ENCODE assay signal across 8 cellular contexts in genomic region chr19:48330012-48330681, GRCh38. TPM values are rescaled to one million over a fixed set of nuclear protein-coding genes. Genes with fewer than 3 reads are reported as not detected.
DNase-seq lines count a peak whose midpoint lies in the region; ATAC-seq and TF ChIP-seq lines count a peak whose summit lies in the region.

No MANE protein-coding gene starts in this region.

- peaks cover 23% of the 10 kb centered on the region for H3K4me1 ChIP-seq in GM23338 (ENCODE audit: insufficient read depth)
- H3K4me1 ChIP-seq in left lung, result peaks cover 15 to 95% of the 10 kb centered on the region in 2 donors

- H3K27ac ChIP-seq in GM23338 (ENCODE audit: low read depth) (peak overlapping the region; percentile 92), left lung (peak overlapping the region; percentile 84 to 88)

- peak overlapping the region; percentile 91 for H3K4me3 Mint-ChIP-seq in GM23338
- H3K4me3 Mint-ChIP-seq in central memory CD8-positive, alpha-beta T cell, result peak overlapping the region; percentile 99

- DNase-seq in CD1c-positive myeloid dendritic cell (ENCODE audit: extremely low spot score) (peak; percentile 89), GM23338 (ENCODE audit: low spot score) (peak; percentile 95), NCI-H2081 treated with DMSO at 0.1 percent for 48 hours (lab: John Stamatoyannopoulos, UW) (peak; percentile 55), left lung (peak; percentile 82 to 90)
- DNase-seq in activated CD4-positive, alpha-beta T cell treated with anti-CD3 and anti-CD28 coated beads for 1 hour, result peak; percentile 76
- peak; percentile 66 to 83 for DNase-seq in central memory CD8-positive, alpha-beta T cell (ENCODE audit: low spot score in 2 of 2)
- peak; percentile 68 to 81 for DNase-seq in stimulated activated CD4-positive, alpha-beta T cell treated with anti-CD3 and anti-CD28 coated beads, Interleukin-4, amount 100 ng/mL, for 4 hours

- no peaks in the 10 kb centered on the region for H3K9me3 ChIP-seq in left lung

- peaks cover 43% of the 10 kb centered on the region for H3K27me3 Mint-ChIP-seq in GM23338 (ENCODE audit: insufficient read depth, low read depth, poor library complexity)
- no peaks in the 10 kb centered on the region for H3K27me3 Mint-ChIP-seq in central memory CD8-positive, alpha-beta T cell

- H3K36me3 ChIP-seq in GM23338 (ENCODE audit: insufficient read depth) (no peaks in the 10 kb centered on the region), left lung (peaks cover 0 to 43% of the 10 kb centered on the region in 2 donors)

- peak overlapping the region; percentile 40 for H2AFZ ChIP-seq in GM23338

- intact Hi-C loops in left lung (cut with DNase I), result no loop called here

- H3K79me2 ChIP-seq in GM23338 (replicated peaks; ENCODE audit: insufficient read depth), result no peaks in the 10 kb centered on the region

- TF ChIP-seq CTCF in GM23338 (conservative IDR thresholded peaks at IDR 0.05; ENCODE audit: low read depth in 2 of 2), result peak in 1 of 2 experiments; percentile 23; a peak in 1 of 4 replicates
- no peak for TF ChIP-seq CTCF in left lung (IDR thresholded peaks at IDR 0.05)

- peaks cover 10% of the 10 kb centered on the region for H3K9me3 Mint-ChIP-seq in GM23338
- H3K9me3 Mint-ChIP-seq in central memory CD8-positive, alpha-beta T cell, result no peaks in the 10 kb centered on the region

- H3K27me3 ChIP-seq in GM23338 (ENCODE audit: insufficient read depth), result peaks cover 6% of the 10 kb centered on the region; the same call in 1 of the 2 replicates
- H3K27me3 ChIP-seq in left lung, result no peaks in the 10 kb centered on the region

- peak overlapping the region; percentile 95 for H3K27ac Mint-ChIP-seq in GM23338
- H3K27ac Mint-ChIP-seq in central memory CD8-positive, alpha-beta T cell (ENCODE audit: low read depth), result peak overlapping the region; percentile 94

- H3K4me1 Mint-ChIP-seq in GM23338, result peaks cover 35% of the 10 kb centered on the region
- peaks cover 81% of the 10 kb centered on the region for H3K4me1 Mint-ChIP-seq in central memory CD8-positive, alpha-beta T cell

- peaks cover 8% of the 10 kb centered on the region for H3K36me3 Mint-ChIP-seq in GM23338 (ENCODE audit: low read depth)
- H3K36me3 Mint-ChIP-seq in central memory CD8-positive, alpha-beta T cell (ENCODE audit: insufficient read depth), result peaks cover 56% of the 10 kb centered on the region

- peaks cover 15% of the 10 kb centered on the region; the same call in 1 of the 2 replicates for H3F3A ChIP-seq in GM23338 (replicated peaks; ENCODE audit: low read depth)

- peak overlapping the region; percentile 73 for H3K4me2 ChIP-seq in GM23338

- ATAC-seq in GM23338, result peak; percentile 50
- peak; percentile 35 for ATAC-seq in central memory CD8-positive, alpha-beta T cell (replicated peaks; ENCODE audit: extremely low read depth, poor library complexity, severe bottlenecking)
- peak; percentile 56 for ATAC-seq in left lung
- no peak for ATAC-seq in GM18517 (IDR thresholded peaks at IDR 0.05; ENCODE audit: unreplicated experiment)

- H3K9me2 ChIP-seq in GM23338 (ENCODE audit: insufficient read depth), result no peaks in the 10 kb centered on the region

- H4K20me1 ChIP-seq in GM23338 (replicated peaks; ENCODE audit: insufficient read depth), result no peaks in the 10 kb centered on the region

- H3K4me3 ChIP-seq in GM23338, result peak overlapping the region; percentile 69
- peak overlapping the region; percentile 42 to 68 for H3K4me3 ChIP-seq in left lung

TF ChIP-seq in GM23338, 12 proteins besides CTCF, POLR2A, EP300 and RAD21 (continues in another document):
- TF ChIP-seq NANOG (IDR thresholded peaks at IDR 0.05; ENCODE audit: borderline replicate concordance) (no peak), ZNF462 (CRISPR knock-in tag; IDR thresholded peaks at IDR 0.05) (no peak), EZH2phosphoT487 (IDR thresholded peaks at IDR 0.05; ENCODE audit: unreplicated experiment) (no peak), ZNF114 (CRISPR knock-in tag; IDR thresholded peaks at IDR 0.05) (no peak), EZH2 (IDR thresholded peaks at IDR 0.05; ENCODE audit: low read depth, unreplicated experiment) (no peak), STAT1 (IDR thresholded peaks at IDR 0.05; ENCODE audit: unreplicated experiment) (no peak)

RNA-seq across cellular contexts. Expression of gene EMP3, which starts 4.8 kb away (rescaled TPM):
- total RNA-seq in GM23338 (2014; rRNA removed; shearing (Covaris generic)), result 6.0 and 7.9 TPM in 2 replicates
- 25.1 and 27.9 TPM in 2 replicates for polyA plus RNA-seq in GM23338 (2016; fragmentation: Nextera tagmentation; extraction: Ambion mirVana)
- 100 to 1,000 TPM; 127 to 320 TPM for total RNA-seq in left lung

RNA-seq across cellular contexts. Expression of gene TMEM143, which starts 33.6 kb away (rescaled TPM):
- 15.0 and 16.6 TPM in 2 replicates for total RNA-seq in GM23338 (2014; rRNA removed; shearing (Covaris generic))
- polyA plus RNA-seq in GM23338 (2016; fragmentation: Nextera tagmentation; extraction: Ambion mirVana), result 10.0 and 12.8 TPM in 2 replicates
- 10 to 100 TPM in 1 of 2 donors, 1 to 10 TPM in 1; 9.8 to 10.6 TPM for total RNA-seq in left lung

RNA-seq across cellular contexts. Expression of gene SYNGR4, which starts 34.0 kb away (rescaled TPM):
- total RNA-seq in GM23338 (2014; rRNA removed; shearing (Covaris generic)), result not detected in 2 replicates
- polyA plus RNA-seq in GM23338 (2016; fragmentation: Nextera tagmentation; extraction: Ambion mirVana), result not detected in 2 replicates
- not detected for total RNA-seq in left lung

Comparison
In these comparisons a context has a peak if more than half of its experiments do, and no peak if none do; other contexts are left out.
1. RNA of gene EMP3, which starts 4.8 kb away (total RNA-seq): 127 to 320 TPM in left lung; 6.0 to 7.9 TPM in GM23338; every median in the first group is over 10 times any median in the second.
2. Peak in every context shown above with its lines, with median percentiles within 50 percentile points of each other: DNase-seq.